ENCODE assay signal across 8 cellular contexts in the genomic region with DNA sequence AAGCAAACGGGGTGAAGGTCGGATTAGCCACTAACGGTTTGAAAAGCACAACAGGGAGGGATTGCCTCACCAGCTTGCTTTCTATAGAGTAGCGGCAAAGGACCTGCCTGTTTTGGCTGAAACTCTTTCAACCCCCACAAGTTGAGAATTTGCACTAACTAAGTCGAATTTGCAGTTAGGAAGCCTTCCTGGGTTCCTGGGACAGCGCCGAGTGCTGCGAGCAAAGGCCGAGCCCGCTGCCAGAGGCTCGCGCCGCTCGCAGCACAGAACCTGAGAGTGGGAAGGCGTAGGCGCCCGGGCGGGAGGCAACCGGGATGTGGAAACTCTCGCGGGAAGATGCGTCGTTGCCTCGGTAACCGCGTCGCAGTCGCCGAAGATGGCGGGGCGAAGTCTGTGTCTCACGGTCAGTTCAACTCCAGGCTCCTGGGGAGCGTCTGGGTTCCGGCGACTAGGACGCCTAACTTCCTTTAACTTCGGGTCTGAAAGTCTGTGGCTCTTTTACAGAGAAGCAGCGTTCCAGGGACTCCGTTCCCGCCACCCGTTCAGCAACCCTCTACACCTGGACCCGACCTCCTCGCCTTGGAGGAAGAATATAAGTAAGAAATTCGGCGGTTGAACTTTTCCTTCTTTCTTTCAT. TPM values are rescaled to one million over a fixed set of nuclear protein-coding genes. Genes with fewer than 3 reads are reported as not detected.
DNase-seq lines count a peak whose midpoint lies in the region; ATAC-seq and TF ChIP-seq lines count a peak whose summit lies in the region.

A gene (plus strand): TSS at position 352 of the 637 bp plus-strand sequence. CDS start 25 bp downstream, at position 377.

- peak within 1 kb of the TSS; percentile 68 for H3K9ac ChIP-seq in HUES48 (ENCODE audit: low read depth, low read length)

- ATAC-seq in GM21447 (IDR thresholded peaks at IDR 0.05; ENCODE audit: unreplicated experiment), result peak; percentile 89
- ATAC-seq in naive thymus-derived CD4-positive, alpha-beta T cell, result peak; percentile 90
- ATAC-seq in stimulated activated memory B cell treated with anti-CD40 and anti-IgM and Interleukin-4, amounts not matched to agents 10 μg/mL and 1 μg/mL and 100 μg/mL, for 72 hours, result peak; percentile 98

- no peaks in the 10 kb centered on the region for H3K9me3 Mint-ChIP-seq in activated T-cell treated with anti-CD3 and anti-CD28 coated beads, Interleukin-2, amount 50 U/mL, for 24 hours
- H3K9me3 Mint-ChIP-seq in naive thymus-derived CD4-positive, alpha-beta T cell, result peaks cover 0 to 15% (median 6%) of the 10 kb centered on the region in 11 donors
- peaks cover 4% of the 10 kb centered on the region for H3K9me3 Mint-ChIP-seq in stimulated activated memory B cell treated with anti-CD40 and anti-IgM and Interleukin-4, amounts not matched to agents 10 μg/mL and 1 μg/mL and 100 μg/mL, for 72 hours

- intact Hi-C loops in OCI-LY7 (cut with micrococcal nuclease; ENCODE audit: unreplicated experiment), result loop anchor here (5.0 to 10.0 kb wide), 4 partner anchors 62 to 373 kb away; a partner anchor contains a TSS
- intact Hi-C loops in naive thymus-derived CD4-positive, alpha-beta T cell (cut with micrococcal nuclease), result loop anchor here in 1 of 2 donors (2.0 to 5.0 kb wide), 3 partner anchors 52 to 120 kb away; a partner anchor contains a TSS

- no TSS peak for BruUV-seq in OCI-LY7 (replicated peaks; lab: Mats Ljungman, UMichigan)

- peak; percentile 95 for DNase-seq in DMS 273 (lab: John Stamatoyannopoulos, UW; ENCODE audit: unreplicated experiment)
- DNase-seq in OCI-LY7 (ENCODE audit: low spot score), result peak; percentile 93
- peak; percentile 82 for DNase-seq in activated T-cell treated with anti-CD3 and anti-CD28 coated beads, Interleukin-2, amount 50 U/mL, for 24 hours
- DNase-seq in fibroblast of gingiva (ENCODE audit: low read depth), result peak; percentile 80
- peak; percentile 8 to 78 (median 48) for DNase-seq in naive thymus-derived CD4-positive, alpha-beta T cell

- peak within 1 kb of the TSS; percentile 66 for H3K27ac Mint-ChIP-seq in activated T-cell treated with anti-CD3 and anti-CD28 coated beads, Interleukin-2, amount 50 U/mL, for 24 hours
- peak within 1 kb of the TSS in 3 of 9 donors; percentile 7 to 48 (median 28) for H3K27ac Mint-ChIP-seq in naive thymus-derived CD4-positive, alpha-beta T cell
- H3K27ac Mint-ChIP-seq in stimulated activated memory B cell treated with anti-CD40 and anti-IgM and Interleukin-4, amounts not matched to agents 10 μg/mL and 1 μg/mL and 100 μg/mL, for 72 hours, result peak within 1 kb of the TSS; percentile 82

- H3K4me2 ChIP-seq in OCI-LY7 (ENCODE audit: low read length), result peak within 1 kb of the TSS; percentile 73

- H4K20me1 ChIP-seq in OCI-LY7 (ENCODE audit: insufficient read depth, low read length), result no peaks in the 10 kb centered on the region

- peaks cover 16% of the 10 kb centered on the region for H3K4me1 Mint-ChIP-seq in activated T-cell treated with anti-CD3 and anti-CD28 coated beads, Interleukin-2, amount 50 U/mL, for 24 hours (ENCODE audit: low read depth)
- peaks cover 10 to 18% (median 16%) of the 10 kb centered on the region in 7 donors for H3K4me1 Mint-ChIP-seq in naive thymus-derived CD4-positive, alpha-beta T cell
- H3K4me1 Mint-ChIP-seq in stimulated activated memory B cell treated with anti-CD40 and anti-IgM and Interleukin-4, amounts not matched to agents 10 μg/mL and 1 μg/mL and 100 μg/mL, for 72 hours, result peaks cover 21% of the 10 kb centered on the region

- peaks cover 58% of the 10 kb centered on the region for H3K27me3 Mint-ChIP-seq in activated T-cell treated with anti-CD3 and anti-CD28 coated beads, Interleukin-2, amount 50 U/mL, for 24 hours
- H3K27me3 Mint-ChIP-seq in naive thymus-derived CD4-positive, alpha-beta T cell, result peaks cover 42 to 81% (median 50%) of the 10 kb centered on the region in 5 donors
- no peaks in the 10 kb centered on the region for H3K27me3 Mint-ChIP-seq in stimulated activated memory B cell treated with anti-CD40 and anti-IgM and Interleukin-4, amounts not matched to agents 10 μg/mL and 1 μg/mL and 100 μg/mL, for 72 hours

- H3K36me3 ChIP-seq in HUES48 (ENCODE audit: control insufficient read depth, insufficient read depth, low read length), result no peaks in the 10 kb centered on the region
- H3K36me3 ChIP-seq in OCI-LY7 (ENCODE audit: insufficient read depth, low read length), result no peaks in the 10 kb centered on the region; the same call in 1 of the 2 replicates
- no peaks in the 10 kb centered on the region for H3K36me3 ChIP-seq in naive thymus-derived CD4-positive, alpha-beta T cell (ENCODE audit: control insufficient read depth in 2 of 3, insufficient read depth in 3 of 3, low read length in 3 of 3)

- H3K4me1 ChIP-seq in HUES48 (ENCODE audit: control insufficient read depth, insufficient read depth, low read length) (peaks cover 16% of the 10 kb centered on the region), OCI-LY7 (ENCODE audit: insufficient read depth, low read length, poor library complexity, severe bottlenecking) (peaks cover 18% of the 10 kb centered on the region)
- peaks cover 0 to 5% of the 10 kb centered on the region in 2 donors for H3K4me1 ChIP-seq in naive thymus-derived CD4-positive, alpha-beta T cell (ENCODE audit: control insufficient read depth in 2 of 2, insufficient read depth in 2 of 2, low read length in 2 of 2)

- no peak for TF ChIP-seq CTCF in OCI-LY7 (conservative IDR thresholded peaks at IDR 0.05; ENCODE audit: low read length)

- CTCF ChIA-PET in OCI-LY7 (lab: Charles Lee; ENCODE audit: unreplicated experiment), result no interaction called here
- CTCF ChIA-PET in naive thymus-derived CD4-positive, alpha-beta T cell (lab: Charles Lee), result no interaction called here

- no peaks in the 10 kb centered on the region for H3K9me2 ChIP-seq in OCI-LY7 (ENCODE audit: insufficient read depth, low read length)

- peak within 1 kb of the TSS; percentile 82 for H2AFZ ChIP-seq in OCI-LY7 (ENCODE audit: low read length)

- H3K9me3 ChIP-seq in HUES48 (ENCODE audit: control insufficient read depth, insufficient read depth, low read length) (peaks cover 3% of the 10 kb centered on the region; the same call in 1 of the 2 replicates), OCI-LY7 (ENCODE audit: low read length) (peaks cover 10% of the 10 kb centered on the region)
- no peaks in the 10 kb centered on the region for H3K9me3 ChIP-seq in naive thymus-derived CD4-positive, alpha-beta T cell (ENCODE audit: control insufficient read depth in 2 of 3, low read length in 3 of 3)

- H3K79me2 ChIP-seq in OCI-LY7 (ENCODE audit: insufficient read depth, low read depth, low read length), result peaks cover 49% of the 10 kb centered on the region

- H3K4me3 ChIP-seq in HUES48 (ENCODE audit: low read depth, low read length) (peak within 1 kb of the TSS; percentile 92), OCI-LY7 (ENCODE audit: low read depth, low read length, poor library complexity, severe bottlenecking) (peak within 1 kb of the TSS; percentile 88)
- H3K4me3 ChIP-seq in naive thymus-derived CD4-positive, alpha-beta T cell (ENCODE audit: low read length), result peak within 1 kb of the TSS; percentile 39

- H3K27ac ChIP-seq in HUES48 (ENCODE audit: low read depth, low read length), result peak within 1 kb of the TSS; percentile 93
- H3K27ac ChIP-seq in OCI-LY7 (ENCODE audit: low read depth, low read length, poor library complexity, severe bottlenecking), result peak within 1 kb of the TSS; percentile 93
- no peak within 1 kb of the TSS for H3K27ac ChIP-seq in naive thymus-derived CD4-positive, alpha-beta T cell (ENCODE audit: low read depth, low read length)

- no peaks in the 10 kb centered on the region for H3K27me3 ChIP-seq in HUES48 (ENCODE audit: control insufficient read depth, insufficient read depth, low read length)
- H3K27me3 ChIP-seq in naive thymus-derived CD4-positive, alpha-beta T cell (ENCODE audit: control insufficient read depth in 2 of 2, insufficient read depth in 2 of 2, low read length in 2 of 2), result no peaks in the 10 kb centered on the region

- peak within 1 kb of the TSS; percentile 85 for H3K4me3 Mint-ChIP-seq in activated T-cell treated with anti-CD3 and anti-CD28 coated beads, Interleukin-2, amount 50 U/mL, for 24 hours
- H3K4me3 Mint-ChIP-seq in naive thymus-derived CD4-positive, alpha-beta T cell, result peak within 1 kb of the TSS; percentile 78 to 94 (median 88)
- peak within 1 kb of the TSS; percentile 93 for H3K4me3 Mint-ChIP-seq in stimulated activated memory B cell treated with anti-CD40 and anti-IgM and Interleukin-4, amounts not matched to agents 10 μg/mL and 1 μg/mL and 100 μg/mL, for 72 hours

- POLR2A ChIA-PET in OCI-LY7 (lab: Charles Lee), result interaction anchor here (0.7 to 1.9 kb wide), 7 partner anchors 8 to 187 kb away, joined by 3 to 10 read pairs (median 3); no protein-coding TSS in a partner anchor
- POLR2A ChIA-PET in naive thymus-derived CD4-positive, alpha-beta T cell (lab: Charles Lee), result no interaction called here

- peaks cover 3% of the 10 kb centered on the region for H3K36me3 Mint-ChIP-seq in activated T-cell treated with anti-CD3 and anti-CD28 coated beads, Interleukin-2, amount 50 U/mL, for 24 hours (ENCODE audit: low read depth)
- H3K36me3 Mint-ChIP-seq in naive thymus-derived CD4-positive, alpha-beta T cell, result no peaks in the 10 kb centered on the region
- H3K36me3 Mint-ChIP-seq in stimulated activated memory B cell treated with anti-CD40 and anti-IgM and Interleukin-4, amounts not matched to agents 10 μg/mL and 1 μg/mL and 100 μg/mL, for 72 hours, result no peaks in the 10 kb centered on the region

RNA-seq across cellular contexts. Expression of the gene that starts here (rescaled TPM):
- total RNA-seq in OCI-LY7 (2014; rRNA removed; shearing (Covaris generic)), result 16.9 and 20.0 TPM in 2 replicates
- total RNA-seq in OCI-LY7 (2022), result 43.5 and 44.6 TPM in 2 replicates
- 1 to 10 TPM; 1.6 to 3.1 (median 1.9) TPM for total RNA-seq in naive thymus-derived CD4-positive, alpha-beta T cell
- polyA plus RNA-seq in naive thymus-derived CD4-positive, alpha-beta T cell, result under 1 TPM; 0.44 to 0.61 TPM

Comparison
In these comparisons a context has a peak if more than half of its experiments do, and no peak if none do; other contexts are left out.
1. RNA of the gene that starts here (total RNA-seq): 16.9 to 44.6 TPM in OCI-LY7; 1.6 to 3.1 TPM in naive thymus-derived CD4-positive, alpha-beta T cell; every median in the first group is over 4 times any median in the second.
2. H3K4me3 ChIP-seq: peak in every context shown above with its lines; median percentile 92 in HUES48; 88 in OCI-LY7; 39 in naive thymus-derived CD4-positive, alpha-beta T cell.
3. Peak in every context shown above with its lines, with median percentiles within 50 percentile points of each other: DNase-seq, ATAC-seq and H3K4me3 Mint-ChIP-seq.